Comparison of ENCODE assay signal across 1 cellular context in genomic region chr9:128203024-128203841, GRCh38.
A peak's percentile ranks its signal among the peaks of the same experiment; 100 is the strongest.
TF ChIP-seq lines count a peak whose summit lies in the region.

Gene DNM1, plus strand, starts transcription at chr9:128203379. Its CDS starts 92 bp downstream, at chr9:128203471.

TF ChIP-seq in K562, 482 proteins besides CTCF, POLR2A, EP300 and RAD21 (continued from another document and continues in another):
- TF ChIP-seq TAF15 (IDR thresholded peaks at IDR 0.05; ENCODE audit: low read depth, low read length): no peak
- peak; percentile 74 for TF ChIP-seq PPARD (CRISPR knock-in tag; IDR thresholded peaks at IDR 0.05)
- TF ChIP-seq ATF3 (IDR thresholded peaks at IDR 0.05): no peak
- TF ChIP-seq ATF3 (CRISPR knock-in tag; conservative IDR thresholded peaks at IDR 0.05): peak; percentile 73; the same call in 1 of the 2 replicates
- no peak for TF ChIP-seq ZNF197 (CRISPR knock-in tag; IDR thresholded peaks at IDR 0.05; ENCODE audit: low read depth)
- no peak for TF ChIP-seq PHTF2 (CRISPR knock-in tag; IDR thresholded peaks at IDR 0.05)
- no peak for TF ChIP-seq SIRT6 (IDR thresholded peaks at IDR 0.05; ENCODE audit: low read depth, low read length)
- no peak for TF ChIP-seq BRD9 (IDR thresholded peaks at IDR 0.05; ENCODE audit: low read depth, partially characterized antibody)
- TF ChIP-seq ERF (CRISPR knock-in tag; IDR thresholded peaks at IDR 0.05): peak; percentile 77; the same call in 1 of the 2 replicates
- TF ChIP-seq ZNF41 (CRISPR knock-in tag; conservative IDR thresholded peaks at IDR 0.05): no peak; the same call in 1 of the 2 replicates
- TF ChIP-seq SMAD1 (IDR thresholded peaks at IDR 0.05; ENCODE audit: low read depth, low read length, partially characterized antibody): no peak
- peak; percentile 26; the same call in 1 of the 2 replicates for TF ChIP-seq GTF2E2 (tag; IDR thresholded peaks at IDR 0.05)
- peak; percentile 80; the same call in 1 of the 2 replicates for TF ChIP-seq GTF2F1 (IDR thresholded peaks at IDR 0.05; ENCODE audit: low read depth, low read length)
- TF ChIP-seq CEBPG (CRISPR knock-in tag; IDR thresholded peaks at IDR 0.05): no peak
- TF ChIP-seq CEBPG (tag; conservative IDR thresholded peaks at IDR 0.05 in 1 of 2, IDR thresholded peaks at IDR 0.05 in 1 of 2): no peak
- TF ChIP-seq ZNF584 (CRISPR knock-in tag; IDR thresholded peaks at IDR 0.05; ENCODE audit: low read depth): no peak
- peak in 1 of 2 experiments; percentile 80; a peak in 3 of 4 replicates for TF ChIP-seq RCOR1 (IDR thresholded peaks at IDR 0.05; ENCODE audit: borderline replicate concordance in 1 of 2, low read depth in 2 of 2, low read length in 2 of 2)
- TF ChIP-seq RREB1 (CRISPR knock-in tag; IDR thresholded peaks at IDR 0.05): no peak; the same call in none of the 2 replicates
- peak; percentile 82; the same call in 1 of the 2 replicates for TF ChIP-seq ZSCAN29 (IDR thresholded peaks at IDR 0.05)
- no peak for TF ChIP-seq CBFA2T3 (IDR thresholded peaks at IDR 0.05)
- 0 out of 2 replicates have a peak, but pooled peaks have one; percentile 15 for TF ChIP-seq CLOCK (CRISPR knock-in tag; IDR thresholded peaks at IDR 0.05; ENCODE audit: borderline replicate concordance)
- no peak for TF ChIP-seq SMARCA4 (IDR thresholded peaks at IDR 0.05)
- TF ChIP-seq MAX (CRISPR knock-in tag; IDR thresholded peaks at IDR 0.05): no peak
- no peak for TF ChIP-seq MLLT1 (IDR thresholded peaks at IDR 0.05)
- TF ChIP-seq EP400 (IDR thresholded peaks at IDR 0.05): no peak
- no peak for TF ChIP-seq ZNF511 (CRISPR knock-in tag; IDR thresholded peaks at IDR 0.05)
- TF ChIP-seq ZNF592 (IDR thresholded peaks at IDR 0.05): no peak
- TF ChIP-seq ZNF586 (CRISPR knock-in tag; conservative IDR thresholded peaks at IDR 0.05): no peak
- peak; percentile 63; the same call in 1 of the 2 replicates for TF ChIP-seq L3MBTL2 (IDR thresholded peaks at IDR 0.05)
- TF ChIP-seq NFIX (CRISPR knock-in tag; IDR thresholded peaks at IDR 0.05; ENCODE audit: low read depth): no peak
- TF ChIP-seq SFPQ (IDR thresholded peaks at IDR 0.05; ENCODE audit: low read depth, low read length): no peak
- peak; percentile 82 for TF ChIP-seq RBBP5 (IDR thresholded peaks at IDR 0.05; ENCODE audit: borderline replicate concordance, insufficient read depth, low read length, poor library complexity, severe bottlenecking)
- TF ChIP-seq MITF (IDR thresholded peaks at IDR 0.05): no peak
- TF ChIP-seq HNRNPK (IDR thresholded peaks at IDR 0.05; ENCODE audit: low read depth, low read length, poor library complexity, severe bottlenecking): no peak
- 0 out of 2 replicates have a peak, but pooled peaks have one; percentile 40 for TF ChIP-seq ZFP1 (CRISPR knock-in tag; IDR thresholded peaks at IDR 0.05)
- TF ChIP-seq MAZ (CRISPR knock-in tag; conservative IDR thresholded peaks at IDR 0.05 in 1 of 2, IDR thresholded peaks at IDR 0.05 in 1 of 2): peak; percentile 100
- TF ChIP-seq ZNF23 (CRISPR knock-in tag; IDR thresholded peaks at IDR 0.05): no peak
- TF ChIP-seq WHSC1 (IDR thresholded peaks at IDR 0.05; ENCODE audit: low read length): no peak
- no peak; the same call in 1 of the 2 replicates for TF ChIP-seq BCOR (IDR thresholded peaks at IDR 0.05)
- TF ChIP-seq KAT7 (CRISPR knock-in tag; IDR thresholded peaks at IDR 0.05; ENCODE audit: borderline replicate concordance): no peak
- TF ChIP-seq SIN3A (IDR thresholded peaks at IDR 0.05; ENCODE audit: borderline replicate concordance in 2 of 2, control insufficient read depth in 1 of 2, low read depth in 2 of 2, low read length in 2 of 2): no peak; a peak in 2 of 4 replicates
- TF ChIP-seq DIDO1 (tag; IDR thresholded peaks at IDR 0.05; ENCODE audit: low read depth): no peak
- no peak for TF ChIP-seq PYGO2 (tag; IDR thresholded peaks at IDR 0.05)
- no peak for TF ChIP-seq TRIM24 (IDR thresholded peaks at IDR 0.05)
- no peak for TF ChIP-seq ILK (tag; IDR thresholded peaks at IDR 0.05; ENCODE audit: borderline replicate concordance, low read depth)
- TF ChIP-seq ESRRB (CRISPR knock-in tag; IDR thresholded peaks at IDR 0.05; ENCODE audit: borderline replicate concordance): no peak
- TF ChIP-seq MCM3 (IDR thresholded peaks at IDR 0.05): no peak
